ENCODE assay signal across 1 cellular context in the genomic region with DNA sequence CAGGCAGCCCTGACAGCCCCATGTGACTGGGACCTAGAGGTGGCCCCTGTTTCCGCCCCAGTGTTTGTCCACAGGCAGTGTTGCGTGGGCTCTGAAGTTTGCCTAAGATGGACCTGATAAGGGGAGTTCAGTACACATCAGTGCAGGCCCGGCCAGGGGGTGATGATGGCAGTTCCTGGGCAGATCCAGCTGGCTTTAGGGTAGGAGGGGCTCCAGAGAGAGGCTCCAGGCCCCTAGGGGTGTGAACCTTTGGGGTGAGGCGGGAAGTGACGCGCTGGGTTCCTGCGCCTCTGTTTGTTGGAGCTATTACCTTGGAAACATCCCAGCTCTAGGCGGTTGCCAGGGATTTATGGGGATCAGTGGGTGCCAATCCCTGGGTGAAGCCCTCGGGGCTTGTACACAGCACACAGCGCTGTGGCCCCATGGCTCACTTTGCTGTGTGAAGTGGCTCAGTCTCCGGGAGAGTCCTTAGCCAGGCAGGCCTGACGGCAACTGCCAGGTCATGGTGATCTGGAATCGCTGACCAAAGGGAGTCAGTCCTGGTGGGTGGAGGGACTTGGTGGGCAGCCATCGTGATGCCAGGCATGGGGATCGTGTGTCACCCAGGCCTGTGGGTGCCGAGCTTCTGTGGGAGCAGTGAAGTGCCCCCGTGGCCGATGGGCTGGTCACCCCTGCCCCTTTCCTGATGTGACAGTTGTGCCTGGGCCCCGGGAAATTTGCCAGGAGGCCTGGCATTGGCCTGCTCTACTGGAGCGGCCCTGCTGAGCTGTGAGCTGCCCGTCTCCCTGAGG.
TF ChIP-seq lines count a peak whose summit lies in the region.

No MANE protein-coding gene starts in this region.

TF ChIP-seq in HepG2, 621 proteins besides CTCF, POLR2A, EP300 and RAD21 (continued from another document and continues in another):
- TF ChIP-seq, protein P1, sequence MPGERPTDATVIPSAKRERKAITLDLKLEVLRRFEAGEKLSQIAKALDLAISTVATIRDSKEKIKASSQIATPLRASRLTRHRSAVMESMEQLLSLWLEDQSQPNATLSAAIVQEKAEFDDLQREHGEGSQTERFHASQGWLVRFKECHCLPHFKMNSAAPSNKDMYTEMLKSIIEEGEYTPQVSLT (CRISPR knock-in tag; IDR thresholded peaks at IDR 0.05; ENCODE audit: borderline replicate concordance, low read depth) = no peak; the same call in 1 of the 2 replicates
- TF ChIP-seq ZNF782 (CRISPR knock-in tag; IDR thresholded peaks at IDR 0.05; ENCODE audit: borderline replicate concordance) = 0 out of 2 replicates have a peak, but pooled peaks have one; percentile 4
- peak; percentile 93 for TF ChIP-seq ZNF337 (CRISPR knock-in tag; IDR thresholded peaks at IDR 0.05; ENCODE audit: borderline replicate concordance, low read depth)
- peak; percentile 87 for TF ChIP-seq CBFB (CRISPR knock-in tag; IDR thresholded peaks at IDR 0.05)
- no peak for TF ChIP-seq ZNF282 (IDR thresholded peaks at IDR 0.05; ENCODE audit: partially characterized antibody)
- peak; percentile 92 for TF ChIP-seq NFKBIZ (CRISPR knock-in tag; IDR thresholded peaks at IDR 0.05)
- TF ChIP-seq POLR2AphosphoS5 (IDR thresholded peaks at IDR 0.05; ENCODE audit: low read depth, low read length) = peak; percentile 79
- TF ChIP-seq PRPF4 (IDR thresholded peaks at IDR 0.05; ENCODE audit: low read depth, low read length, poor library complexity, severe bottlenecking) = no peak
- peak; percentile 78; the same call in 1 of the 2 replicates for TF ChIP-seq TAF1 (CRISPR knock-in tag; IDR thresholded peaks at IDR 0.05)
- TF ChIP-seq, protein P2, sequence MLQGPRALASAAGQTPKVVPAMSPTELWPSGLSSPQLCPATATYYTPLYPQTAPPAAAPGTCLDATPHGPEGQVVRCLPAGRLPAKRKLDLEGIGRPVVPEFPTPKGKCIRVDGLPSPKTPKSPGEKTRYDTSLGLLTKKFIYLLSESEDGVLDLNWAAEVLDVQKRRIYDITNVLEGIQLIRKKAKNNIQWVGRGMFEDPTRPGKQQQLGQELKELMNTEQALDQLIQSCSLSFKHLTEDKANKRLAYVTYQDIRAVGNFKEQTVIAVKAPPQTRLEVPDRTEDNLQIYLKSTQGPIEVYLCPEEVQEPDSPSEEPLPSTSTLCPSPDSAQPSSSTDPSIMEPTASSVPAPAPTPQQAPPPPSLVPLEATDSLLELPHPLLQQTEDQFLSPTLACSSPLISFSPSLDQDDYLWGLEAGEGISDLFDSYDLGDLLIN (CRISPR knock-in tag; IDR thresholded peaks at IDR 0.05; ENCODE audit: borderline replicate concordance) = no peak
- TF ChIP-seq FOXO1 (CRISPR knock-in tag; IDR thresholded peaks at IDR 0.05) = peak; percentile 97
- peak; percentile 68 for TF ChIP-seq ZNF629 (CRISPR knock-in tag; conservative IDR thresholded peaks at IDR 0.05)
- TF ChIP-seq YY1 (IDR thresholded peaks at IDR 0.05; ENCODE audit: insufficient read depth, insufficient replicate concordance, low read depth, low read length) = peak; percentile 82
- TF ChIP-seq ZNF737 (CRISPR knock-in tag; IDR thresholded peaks at IDR 0.05; ENCODE audit: borderline replicate concordance) = no peak
- 0 out of 2 replicates have a peak, but pooled peaks have one; percentile 44 for TF ChIP-seq ZNF234 (CRISPR knock-in tag; conservative IDR thresholded peaks at IDR 0.05)
- no peak for TF ChIP-seq NFE2 (CRISPR knock-in tag; IDR thresholded peaks at IDR 0.05)
- peak; percentile 97 for TF ChIP-seq TAF15 (IDR thresholded peaks at IDR 0.05; ENCODE audit: low read depth, low read length, poor library complexity, severe bottlenecking)
- TF ChIP-seq GATAD2A (CRISPR knock-in tag; IDR thresholded peaks at IDR 0.05) = peak; percentile 100
- TF ChIP-seq, protein P3, sequence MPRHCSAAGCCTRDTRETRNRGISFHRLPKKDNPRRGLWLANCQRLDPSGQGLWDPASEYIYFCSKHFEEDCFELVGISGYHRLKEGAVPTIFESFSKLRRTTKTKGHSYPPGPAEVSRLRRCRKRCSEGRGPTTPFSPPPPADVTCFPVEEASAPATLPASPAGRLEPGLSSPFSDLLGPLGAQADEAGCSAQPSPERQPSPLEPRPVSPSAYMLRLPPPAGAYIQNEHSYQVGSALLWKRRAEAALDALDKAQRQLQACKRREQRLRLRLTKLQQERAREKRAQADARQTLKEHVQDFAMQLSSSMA (CRISPR knock-in tag; IDR thresholded peaks at IDR 0.05) = peak; percentile 77; the same call in 1 of the 2 replicates
- no peak for TF ChIP-seq ZNF577 (CRISPR knock-in tag; IDR thresholded peaks at IDR 0.05; ENCODE audit: borderline replicate concordance, low read depth)
- TF ChIP-seq KAT8 (CRISPR knock-in tag; IDR thresholded peaks at IDR 0.05) = peak; percentile 92
- peak; percentile 80 for TF ChIP-seq ZMYM4 (CRISPR knock-in tag; IDR thresholded peaks at IDR 0.05)
- TF ChIP-seq, protein P4, sequence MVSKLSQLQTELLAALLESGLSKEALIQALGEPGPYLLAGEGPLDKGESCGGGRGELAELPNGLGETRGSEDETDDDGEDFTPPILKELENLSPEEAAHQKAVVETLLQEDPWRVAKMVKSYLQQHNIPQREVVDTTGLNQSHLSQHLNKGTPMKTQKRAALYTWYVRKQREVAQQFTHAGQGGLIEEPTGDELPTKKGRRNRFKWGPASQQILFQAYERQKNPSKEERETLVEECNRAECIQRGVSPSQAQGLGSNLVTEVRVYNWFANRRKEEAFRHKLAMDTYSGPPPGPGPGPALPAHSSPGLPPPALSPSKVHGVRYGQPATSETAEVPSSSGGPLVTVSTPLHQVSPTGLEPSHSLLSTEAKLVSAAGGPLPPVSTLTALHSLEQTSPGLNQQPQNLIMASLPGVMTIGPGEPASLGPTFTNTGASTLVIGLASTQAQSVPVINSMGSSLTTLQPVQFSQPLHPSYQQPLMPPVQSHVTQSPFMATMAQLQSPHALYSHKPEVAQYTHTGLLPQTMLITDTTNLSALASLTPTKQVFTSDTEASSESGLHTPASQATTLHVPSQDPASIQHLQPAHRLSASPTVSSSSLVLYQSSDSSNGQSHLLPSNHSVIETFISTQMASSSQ (IDR thresholded peaks at IDR 0.05; ENCODE audit: low read depth) = peak; percentile 75; the same call in 1 of the 2 replicates
- TF ChIP-seq, protein P4 (CRISPR knock-in tag; IDR thresholded peaks at IDR 0.05; ENCODE audit: borderline replicate concordance) = peak; percentile 96
- TF ChIP-seq ZSCAN9 (CRISPR knock-in tag; IDR thresholded peaks at IDR 0.05; ENCODE audit: borderline replicate concordance) = peak; percentile 96
- TF ChIP-seq, protein P5, sequence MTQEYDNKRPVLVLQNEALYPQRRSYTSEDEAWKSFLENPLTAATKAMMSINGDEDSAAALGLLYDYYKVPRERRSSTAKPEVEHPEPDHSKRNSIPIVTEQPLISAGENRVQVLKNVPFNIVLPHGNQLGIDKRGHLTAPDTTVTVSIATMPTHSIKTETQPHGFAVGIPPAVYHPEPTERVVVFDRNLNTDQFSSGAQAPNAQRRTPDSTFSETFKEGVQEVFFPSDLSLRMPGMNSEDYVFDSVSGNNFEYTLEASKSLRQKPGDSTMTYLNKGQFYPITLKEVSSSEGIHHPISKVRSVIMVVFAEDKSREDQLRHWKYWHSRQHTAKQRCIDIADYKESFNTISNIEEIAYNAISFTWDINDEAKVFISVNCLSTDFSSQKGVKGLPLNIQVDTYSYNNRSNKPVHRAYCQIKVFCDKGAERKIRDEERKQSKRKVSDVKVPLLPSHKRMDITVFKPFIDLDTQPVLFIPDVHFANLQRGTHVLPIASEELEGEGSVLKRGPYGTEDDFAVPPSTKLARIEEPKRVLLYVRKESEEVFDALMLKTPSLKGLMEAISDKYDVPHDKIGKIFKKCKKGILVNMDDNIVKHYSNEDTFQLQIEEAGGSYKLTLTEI (CRISPR knock-in tag; conservative IDR thresholded peaks at IDR 0.05) = no peak
- TF ChIP-seq FOXP1 (IDR thresholded peaks at IDR 0.05) = peak; percentile 82
- peak; percentile 98 for TF ChIP-seq FOXP1 (CRISPR knock-in tag; IDR thresholded peaks at IDR 0.05)
- 0 out of 2 replicates have a peak, but pooled peaks have one; percentile 38 for TF ChIP-seq ZFP41 (CRISPR knock-in tag; IDR thresholded peaks at IDR 0.05; ENCODE audit: borderline replicate concordance)
- TF ChIP-seq MIXL1 (CRISPR knock-in tag; IDR thresholded peaks at IDR 0.05) = peak; percentile 94
- TF ChIP-seq TMF1 (CRISPR knock-in tag; IDR thresholded peaks at IDR 0.05; ENCODE audit: low read depth) = no peak
- no peak for TF ChIP-seq ZNF251 (CRISPR knock-in tag; IDR thresholded peaks at IDR 0.05)
- no peak; the same call in 1 of the 2 replicates for TF ChIP-seq ZFP82 (CRISPR knock-in tag; IDR thresholded peaks at IDR 0.05; ENCODE audit: borderline replicate concordance)
- TF ChIP-seq, protein P6, sequence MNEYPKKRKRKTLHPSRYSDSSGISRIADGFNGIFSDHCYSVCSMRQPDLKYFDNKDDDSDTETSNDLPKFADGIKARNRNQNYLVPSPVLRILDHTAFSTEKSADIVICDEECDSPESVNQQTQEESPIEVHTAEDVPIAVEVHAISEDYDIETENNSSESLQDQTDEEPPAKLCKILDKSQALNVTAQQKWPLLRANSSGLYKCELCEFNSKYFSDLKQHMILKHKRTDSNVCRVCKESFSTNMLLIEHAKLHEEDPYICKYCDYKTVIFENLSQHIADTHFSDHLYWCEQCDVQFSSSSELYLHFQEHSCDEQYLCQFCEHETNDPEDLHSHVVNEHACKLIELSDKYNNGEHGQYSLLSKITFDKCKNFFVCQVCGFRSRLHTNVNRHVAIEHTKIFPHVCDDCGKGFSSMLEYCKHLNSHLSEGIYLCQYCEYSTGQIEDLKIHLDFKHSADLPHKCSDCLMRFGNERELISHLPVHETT (CRISPR knock-in tag; conservative IDR thresholded peaks at IDR 0.05) = peak; percentile 77; the same call in 1 of the 2 replicates
- TF ChIP-seq, protein P7, sequence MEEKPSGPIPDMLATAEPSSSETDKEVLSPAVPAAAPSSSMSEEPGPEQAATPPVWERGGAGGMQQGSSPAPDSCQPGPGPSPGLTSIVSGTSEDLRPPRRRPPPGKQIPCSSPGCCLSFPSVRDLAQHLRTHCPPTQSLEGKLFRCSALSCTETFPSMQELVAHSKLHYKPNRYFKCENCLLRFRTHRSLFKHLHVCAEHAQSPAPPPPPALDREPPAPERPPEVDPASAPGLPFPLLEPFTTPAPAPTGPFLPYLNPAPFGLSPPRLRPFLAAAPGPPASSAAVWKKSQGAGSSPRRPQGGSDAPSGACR (CRISPR knock-in tag; IDR thresholded peaks at IDR 0.05) = peak; percentile 87
- TF ChIP-seq HMG20A (CRISPR knock-in tag; IDR thresholded peaks at IDR 0.05; ENCODE audit: borderline replicate concordance) = peak; percentile 94; the same call in 1 of the 2 replicates
- no peak for TF ChIP-seq ZNF891 (CRISPR knock-in tag; IDR thresholded peaks at IDR 0.05)
- TF ChIP-seq ZNF160 (CRISPR knock-in tag; IDR thresholded peaks at IDR 0.05) = no peak; the same call in 1 of the 2 replicates
- TF ChIP-seq ARHGAP35 (CRISPR knock-in tag; IDR thresholded peaks at IDR 0.05; ENCODE audit: borderline replicate concordance) = no peak
- no peak for TF ChIP-seq ATM (IDR thresholded peaks at IDR 0.05; ENCODE audit: borderline replicate concordance)
- no peak for TF ChIP-seq NFATC3 (CRISPR knock-in tag; IDR thresholded peaks at IDR 0.05)
- no peak for TF ChIP-seq NR3C1 (CRISPR knock-in tag; IDR thresholded peaks at IDR 0.05)
- no peak for TF ChIP-seq KAT2B (IDR thresholded peaks at IDR 0.05; ENCODE audit: borderline replicate concordance, low read depth, low read length)
- TF ChIP-seq NFYB (CRISPR knock-in tag; IDR thresholded peaks at IDR 0.05) = peak; percentile 36; the same call in 1 of the 2 replicates
- TF ChIP-seq SAFB2 (CRISPR knock-in tag; IDR thresholded peaks at IDR 0.05; ENCODE audit: borderline replicate concordance, low read depth) = peak; percentile 62; the same call in 1 of the 2 replicates
- no peak for TF ChIP-seq HNRNPK (IDR thresholded peaks at IDR 0.05; ENCODE audit: low read depth, low read length, poor library complexity, severe bottlenecking)
- no peak; the same call in 1 of the 2 replicates for TF ChIP-seq ATF1 (CRISPR knock-in tag; IDR thresholded peaks at IDR 0.05)
- peak; percentile 17; the same call in 1 of the 2 replicates for TF ChIP-seq SMC3 (IDR thresholded peaks at IDR 0.05; ENCODE audit: low read length)
- no peak; the same call in 1 of the 2 replicates for TF ChIP-seq MZF1 (CRISPR knock-in tag; IDR thresholded peaks at IDR 0.05; ENCODE audit: borderline replicate concordance)
- TF ChIP-seq ZNF839 (CRISPR knock-in tag; IDR thresholded peaks at IDR 0.05; ENCODE audit: borderline replicate concordance) = peak; percentile 43; the same call in 1 of the 2 replicates
- TF ChIP-seq, protein P8, sequence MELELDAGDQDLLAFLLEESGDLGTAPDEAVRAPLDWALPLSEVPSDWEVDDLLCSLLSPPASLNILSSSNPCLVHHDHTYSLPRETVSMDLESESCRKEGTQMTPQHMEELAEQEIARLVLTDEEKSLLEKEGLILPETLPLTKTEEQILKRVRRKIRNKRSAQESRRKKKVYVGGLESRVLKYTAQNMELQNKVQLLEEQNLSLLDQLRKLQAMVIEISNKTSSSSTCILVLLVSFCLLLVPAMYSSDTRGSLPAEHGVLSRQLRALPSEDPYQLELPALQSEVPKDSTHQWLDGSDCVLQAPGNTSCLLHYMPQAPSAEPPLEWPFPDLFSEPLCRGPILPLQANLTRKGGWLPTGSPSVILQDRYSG (CRISPR knock-in tag; IDR thresholded peaks at IDR 0.05) = no peak
- peak; percentile 95 for TF ChIP-seq ZBTB38 (CRISPR knock-in tag; IDR thresholded peaks at IDR 0.05)
- TF ChIP-seq, protein P9, sequence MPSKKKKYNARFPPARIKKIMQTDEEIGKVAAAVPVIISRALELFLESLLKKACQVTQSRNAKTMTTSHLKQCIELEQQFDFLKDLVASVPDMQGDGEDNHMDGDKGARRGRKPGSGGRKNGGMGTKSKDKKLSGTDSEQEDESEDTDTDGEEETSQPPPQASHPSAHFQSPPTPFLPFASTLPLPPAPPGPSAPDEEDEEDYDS (CRISPR knock-in tag; IDR thresholded peaks at IDR 0.05) = peak; percentile 89
- no peak for TF ChIP-seq BRCA1 (CRISPR knock-in tag; IDR thresholded peaks at IDR 0.05)
- TF ChIP-seq SETDB1 (CRISPR knock-in tag; IDR thresholded peaks at IDR 0.05; ENCODE audit: borderline replicate concordance) = no peak
- TF ChIP-seq ZSCAN31 (CRISPR knock-in tag; IDR thresholded peaks at IDR 0.05; ENCODE audit: low read depth) = peak; percentile 97
- TF ChIP-seq ELF4 (CRISPR knock-in tag; IDR thresholded peaks at IDR 0.05; ENCODE audit: borderline replicate concordance) = peak; percentile 83; the same call in 1 of the 2 replicates
